19 cellular contexts compared by ENCODE assay signal in genomic region chr2:149178626-149179025, GRCh38.
A peak's percentile ranks its signal among the peaks of the same experiment; 100 is the strongest.
DNase-seq lines count a peak whose midpoint lies in the region; ATAC-seq and TF ChIP-seq lines count a peak whose summit lies in the region.
"Had no signal": no experiment of that assay in that cellular context is flagged by ENCODE, and none has a peak within 500 bp of the region (broad histone marks: within the 10 kb centered on the region; RNA-seq: fewer than 3 reads in every experiment).

No MANE protein-coding gene starts in this region.

- CTCF ChIA-PET in HEK293T (lab: Yijun Ruan, JAX) = no interaction called here

- peaks cover 5 to 23% of the 10 kb centered on the region in 2 experiments for H3K4me1 ChIP-seq in trophoblast cell (ENCODE audit: control insufficient read depth in 1 of 2, insufficient read depth in 2 of 2, low read length in 2 of 2)
- H3K4me1 ChIP-seq: BLaER1, Caco-2 had no signal

- no peaks in the 10 kb centered on the region for H3K36me3 ChIP-seq in trophoblast cell (ENCODE audit: control insufficient read depth in 1 of 2, insufficient read depth in 2 of 2, low read length in 2 of 2)
- H3K36me3 ChIP-seq: BLaER1 had no signal

- H3K9ac ChIP-seq in trophoblast cell (ENCODE audit: low read length) = no peak overlapping the region
- H3K9ac ChIP-seq: BLaER1 had no signal

- H3K27ac ChIP-seq in trophoblast cell (ENCODE audit: low read depth, low read length) = peak overlapping the region; percentile 79
- H3K27ac ChIP-seq: 22Rv1, BLaER1, C4-2B had no signal

- H3K27me3 Mint-ChIP-seq in mesothelial cell of epicardium (ENCODE audit: low read depth) = no peaks in the 10 kb centered on the region
- H3K27me3 Mint-ChIP-seq in natural killer cell treated with Interleukin-12 subunit alpha and Interleukin-12 subunit beta and Interleukin-15 and Interleukin-18, amount 100 ng/mL, for 72 hours = peaks cover 4 to 8% of the 10 kb centered on the region in 2 donors

- H2BK120ac ChIP-seq in trophoblast cell (ENCODE audit: insufficient read depth, low read length, poor library complexity) = no peak overlapping the region

- H4K8ac ChIP-seq in trophoblast cell (ENCODE audit: low read depth, low read length) = no peak overlapping the region

- H4K12ac ChIP-seq in trophoblast cell (ENCODE audit: low read depth, low read length) = no peak overlapping the region

- no peak overlapping the region for H3K4me3 Mint-ChIP-seq in mesothelial cell of epicardium
- no peak overlapping the region for H3K4me3 Mint-ChIP-seq in natural killer cell treated with Interleukin-12 subunit alpha and Interleukin-12 subunit beta and Interleukin-15 and Interleukin-18, amount 100 ng/mL, for 72 hours
- H3K4me3 Mint-ChIP-seq: B cell; CD4-positive, CD25-positive, alpha-beta regulatory T cell; CD8-positive, alpha-beta T cell; GM23338; H9; HFFc6 had no signal

- no peak overlapping the region for H3K23ac ChIP-seq in trophoblast cell (ENCODE audit: low read length)

- DNase-seq in HEK293T (ENCODE audit: extremely low spot score) (no peak), mesothelial cell of epicardium (ENCODE audit: low spot score in 2 of 2, unreplicated experiment in 2 of 2) (no peak), trophoblast cell (no peak)
- DNase-seq in activated CD4-positive, alpha-beta T cell treated with anti-CD3 and anti-CD28 coated beads, Interleukin-2, amount 50 U/mL, for 48 hours = no peak
- DNase-seq in natural killer cell treated with Interleukin-12 subunit alpha and Interleukin-12 subunit beta and Interleukin-15 and Interleukin-18, amount 100 ng/mL, for 72 hours (ENCODE audit: low spot score) = no peak
- DNase-seq: Caco-2; CD4-positive, CD25-positive, alpha-beta regulatory T cell; CD8-positive, alpha-beta T cell; DMS153; DND-41; H9; HFFc6 had no signal

- H3K4ac ChIP-seq in trophoblast cell (ENCODE audit: low read depth, low read length) = peak overlapping the region; percentile 5

- no peaks in the 10 kb centered on the region for H3K9me3 ChIP-seq in trophoblast cell (ENCODE audit: insufficient read depth, low read depth, low read length)
- H3K9me3 ChIP-seq: BLaER1, Caco-2 had no signal

- H3K79me1 ChIP-seq in trophoblast cell (ENCODE audit: low read length) = peaks cover 14% of the 10 kb centered on the region

- peak overlapping the region; percentile 21 for H2BK12ac ChIP-seq in trophoblast cell (ENCODE audit: low read length)

- H2AFZ ChIP-seq in trophoblast cell (ENCODE audit: insufficient read depth, low read length, poor library complexity) = no peak overlapping the region
- H2AFZ ChIP-seq: GM23338 had no signal

- H3K36me3 Mint-ChIP-seq in mesothelial cell of epicardium = no peaks in the 10 kb centered on the region
- no peaks in the 10 kb centered on the region for H3K36me3 Mint-ChIP-seq in natural killer cell treated with Interleukin-12 subunit alpha and Interleukin-12 subunit beta and Interleukin-15 and Interleukin-18, amount 100 ng/mL, for 72 hours
- H3K36me3 Mint-ChIP-seq: CD4-positive, CD25-positive, alpha-beta regulatory T cell; CD8-positive, alpha-beta T cell had no signal

- no peak overlapping the region for H3K14ac ChIP-seq in trophoblast cell (ENCODE audit: low read length)

- POLR2A ChIA-PET in HEK293T (lab: Yijun Ruan, JAX) = no interaction called here

- no peak overlapping the region for H2AK5ac ChIP-seq in trophoblast cell (ENCODE audit: low read length)

- peak overlapping the region; percentile 8 for H2BK5ac ChIP-seq in trophoblast cell (ENCODE audit: low read depth, low read length, poor library complexity)

- peaks cover 1% of the 10 kb centered on the region for H3K79me2 ChIP-seq in trophoblast cell (ENCODE audit: control insufficient read depth, insufficient read depth, low read length, poor library complexity)

- no peak for TF ChIP-seq CTCF in mesothelial cell of epicardium (IDR thresholded peaks at IDR 0.05; ENCODE audit: unreplicated experiment)

- no peak overlapping the region for H3K18ac ChIP-seq in trophoblast cell (ENCODE audit: low read length)

- peak overlapping the region; percentile 39 for H4K91ac ChIP-seq in trophoblast cell (ENCODE audit: low read depth, low read length)

- H3K4me2 ChIP-seq in trophoblast cell (ENCODE audit: low read length) = no peak overlapping the region
- H3K4me2 ChIP-seq: BLaER1, GM23338 had no signal

- ATAC-seq in HG03565 (IDR thresholded peaks at IDR 0.05; ENCODE audit: unreplicated experiment) = no peak
- ATAC-seq in natural killer cell treated with Interleukin-12 subunit alpha and Interleukin-12 subunit beta and Interleukin-15 and Interleukin-18, amount 100 ng/mL, for 72 hours = no peak
- ATAC-seq: CD8-positive, alpha-beta T cell; HCT116 had no signal

- H3K4me3 ChIP-seq in trophoblast cell (ENCODE audit: low read depth, low read length) = no peak overlapping the region
- H3K4me3 ChIP-seq: BLaER1, GM23338 had no signal

- H3K9me3 Mint-ChIP-seq in mesothelial cell of epicardium = no peaks in the 10 kb centered on the region
- H3K9me3 Mint-ChIP-seq in natural killer cell treated with Interleukin-12 subunit alpha and Interleukin-12 subunit beta and Interleukin-15 and Interleukin-18, amount 100 ng/mL, for 72 hours = peaks cover 4% of the 10 kb centered on the region
- H3K9me3 Mint-ChIP-seq: CD8-positive, alpha-beta T cell; GM23338; H9; HFFc6 had no signal

- WGBS in trophoblast cell (ENCODE audit: extremely low coverage, insufficient coverage, insufficient read length) = no CpG with 5 or more reads among the region's 5 CpGs

- peaks cover 45% of the 10 kb centered on the region for H3K4me1 Mint-ChIP-seq in mesothelial cell of epicardium
- H3K4me1 Mint-ChIP-seq in natural killer cell treated with Interleukin-12 subunit alpha and Interleukin-12 subunit beta and Interleukin-15 and Interleukin-18, amount 100 ng/mL, for 72 hours (ENCODE audit: low read depth in 2 of 2) = no peaks in the 10 kb centered on the region
- H3K4me1 Mint-ChIP-seq: B cell; CD4-positive, CD25-positive, alpha-beta regulatory T cell had no signal

- H3K27me3 ChIP-seq in trophoblast cell (ENCODE audit: insufficient read depth, low read length) = no peaks in the 10 kb centered on the region
- H3K27me3 ChIP-seq: BLaER1 had no signal

- peak overlapping the region; percentile 60 for H3K27ac Mint-ChIP-seq in mesothelial cell of epicardium
- H3K27ac Mint-ChIP-seq in natural killer cell treated with Interleukin-12 subunit alpha and Interleukin-12 subunit beta and Interleukin-15 and Interleukin-18, amount 100 ng/mL, for 72 hours = no peak overlapping the region
- H3K27ac Mint-ChIP-seq: B cell; CD4-positive, CD25-positive, alpha-beta regulatory T cell; CD8-positive, alpha-beta T cell; GM23338; HFFc6 had no signal

TF ChIP-seq in HEK293T, 16 proteins besides CTCF, POLR2A, EP300 and RAD21:
- no peak for TF ChIP-seq L3MBTL2 (conservative IDR thresholded peaks at IDR 0.05)
- peak; percentile 12; the same call in 1 of the 2 replicates for TF ChIP-seq PKNOX1 (IDR thresholded peaks at IDR 0.05)
